Comparison of ENCODE assay signal across 11 cellular contexts in the genomic region with DNA sequence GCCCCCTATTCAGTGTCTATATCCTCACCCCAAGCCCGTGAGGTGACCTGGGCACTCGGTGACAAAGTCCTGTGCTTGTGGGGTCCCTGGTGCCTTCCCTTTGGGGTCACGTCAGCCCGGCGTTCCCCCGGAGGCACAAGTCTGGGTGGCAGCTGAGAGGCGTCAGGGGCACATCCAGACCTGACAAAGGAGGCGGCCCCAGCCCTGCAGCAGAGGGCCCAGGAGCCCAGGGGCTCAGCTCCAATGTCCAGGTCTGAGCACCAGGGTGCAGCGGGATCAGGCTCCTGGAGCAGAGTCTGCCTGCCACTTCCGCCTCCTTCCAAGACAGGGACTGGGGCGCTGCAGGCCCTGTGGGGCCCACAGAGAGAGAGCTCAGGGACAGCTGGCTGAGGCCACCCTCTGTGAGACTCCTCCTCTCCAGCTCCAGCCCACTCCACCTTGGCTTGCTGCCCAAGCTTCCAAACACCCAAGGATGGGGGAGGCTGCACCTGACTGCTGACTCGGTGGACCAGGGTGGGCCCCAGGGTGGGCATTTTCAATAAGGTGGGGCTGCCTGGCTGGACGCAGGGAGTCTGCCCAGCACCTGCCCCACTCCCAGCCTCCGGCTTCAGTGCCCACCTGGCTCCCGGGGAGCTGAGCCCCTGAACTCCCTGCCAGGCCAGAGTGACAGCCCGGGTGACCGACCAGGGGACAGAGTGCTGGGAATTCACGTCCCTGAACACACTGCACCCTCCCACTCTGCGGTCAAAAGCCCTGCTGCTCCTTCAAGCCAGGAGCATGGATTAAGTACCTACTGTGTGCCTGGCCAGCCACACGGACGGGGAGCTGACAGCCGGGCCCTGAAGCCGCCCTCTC. TPM values are rescaled to one million over a fixed set of nuclear protein-coding genes. Genes with fewer than 3 reads are reported as not detected.
A peak's percentile ranks its signal among the peaks of the same experiment; 100 is the strongest.
DNase-seq lines count a peak whose midpoint lies in the region; ATAC-seq and TF ChIP-seq lines count a peak whose summit lies in the region.
"Had no signal": no experiment of that assay in that cellular context is flagged by ENCODE, and none has a peak within 500 bp of the region (broad histone marks: within the 10 kb centered on the region; RNA-seq: fewer than 3 reads in every experiment).

No MANE protein-coding gene starts in this region.

- no peaks in the 10 kb centered on the region for H3K36me3 Mint-ChIP-seq in activated naive CD8-positive, alpha-beta T cell
- no peaks in the 10 kb centered on the region for H3K36me3 Mint-ChIP-seq in activated naive CD8-positive, alpha-beta T cell treated with anti-CD3 and anti-CD28 coated beads for 36 hours
- H3K36me3 Mint-ChIP-seq in T-cell (no peaks in the 10 kb centered on the region), HFFc6 (ENCODE audit: low read depth) (no peaks in the 10 kb centered on the region)
- H3K36me3 Mint-ChIP-seq: IgD-negative memory B cell had no signal

- H3K9me3 ChIP-seq in lower lobe of right lung = no peaks in the 10 kb centered on the region
- no peaks in the 10 kb centered on the region for H3K9me3 ChIP-seq in upper lobe of right lung
- no peaks in the 10 kb centered on the region for H3K9me3 ChIP-seq in gastrocnemius medialis

- peak overlapping the region; percentile 36 for H3K27ac ChIP-seq in lower lobe of right lung
- no peak overlapping the region for H3K27ac ChIP-seq in upper lobe of right lung
- no peak overlapping the region for H3K27ac ChIP-seq in gastrocnemius medialis
- H3K27ac ChIP-seq: C4-2B had no signal

- no peaks in the 10 kb centered on the region for H3K36me3 ChIP-seq in lower lobe of right lung
- H3K36me3 ChIP-seq in upper lobe of right lung = no peaks in the 10 kb centered on the region
- no peaks in the 10 kb centered on the region for H3K36me3 ChIP-seq in gastrocnemius medialis

- DNase-seq in activated naive CD8-positive, alpha-beta T cell treated with anti-CD3 and anti-CD28 coated beads for 36 hours = no peak
- DNase-seq in T-cell (no peak), lower lobe of right lung (peak; percentile 61), upper lobe of right lung (peak; percentile 81), T-helper 1 cell (no peak), HFFc6 (no peak), gastrocnemius medialis (no peak)
- DNase-seq: activated CD4-positive, alpha-beta T cell treated with anti-CD3 and anti-CD28 coated beads, Interleukin-2, amount 50 U/mL, for 1 hour had no signal

- peaks cover 6% of the 10 kb centered on the region for H3K27me3 Mint-ChIP-seq in activated naive CD8-positive, alpha-beta T cell
- H3K27me3 Mint-ChIP-seq in activated naive CD8-positive, alpha-beta T cell treated with anti-CD3 and anti-CD28 coated beads for 36 hours = peaks cover 27% of the 10 kb centered on the region
- H3K27me3 Mint-ChIP-seq in T-cell (peaks cover 9 to 33% of the 10 kb centered on the region in 2 donors), HFFc6 (ENCODE audit: insufficient read depth) (peaks cover 12% of the 10 kb centered on the region)

- H3K27ac Mint-ChIP-seq in activated naive CD8-positive, alpha-beta T cell = no peak overlapping the region
- H3K27ac Mint-ChIP-seq in activated naive CD8-positive, alpha-beta T cell treated with anti-CD3 and anti-CD28 coated beads for 36 hours = no peak overlapping the region
- H3K27ac Mint-ChIP-seq in T-cell (no peak overlapping the region), HFFc6 (no peak overlapping the region)
- H3K27ac Mint-ChIP-seq: IgD-negative memory B cell had no signal

- in situ Hi-C loops in gastrocnemius medialis (cut with MboI; ENCODE audit: low sequenced_read_pairs in 4 of 4) = no loop called here

- H3K4me3 ChIP-seq in lower lobe of right lung (no peak overlapping the region), upper lobe of right lung (no peak overlapping the region), gastrocnemius medialis (no peak overlapping the region)

- H3K4me1 Mint-ChIP-seq in activated naive CD8-positive, alpha-beta T cell (ENCODE audit: low read depth) = no peaks in the 10 kb centered on the region
- H3K4me1 Mint-ChIP-seq in activated naive CD8-positive, alpha-beta T cell treated with anti-CD3 and anti-CD28 coated beads for 36 hours = no peaks in the 10 kb centered on the region
- H3K4me1 Mint-ChIP-seq in T-cell (peaks cover 0 to 4% (median 0%) of the 10 kb centered on the region in 3 donors), HFFc6 (ENCODE audit: low read depth) (no peaks in the 10 kb centered on the region)

- TF ChIP-seq CTCF in lower lobe of right lung (IDR thresholded peaks at IDR 0.05) (no peak), upper lobe of right lung (IDR thresholded peaks at IDR 0.05) (no peak), HFFc6 (IDR thresholded peaks at IDR 0.05) (no peak), gastrocnemius medialis (IDR thresholded peaks at IDR 0.05 in 4 of 5, conservative IDR thresholded peaks at IDR 0.05 in 1 of 5) (no peak)

- no peaks in the 10 kb centered on the region for H3K9me3 Mint-ChIP-seq in activated naive CD8-positive, alpha-beta T cell (ENCODE audit: low read depth)
- no peaks in the 10 kb centered on the region for H3K9me3 Mint-ChIP-seq in activated naive CD8-positive, alpha-beta T cell treated with anti-CD3 and anti-CD28 coated beads for 36 hours
- no peaks in the 10 kb centered on the region for H3K9me3 Mint-ChIP-seq in T-cell
- H3K9me3 Mint-ChIP-seq in HFFc6 = no peaks in the 10 kb centered on the region
- H3K9me3 Mint-ChIP-seq: IgD-negative memory B cell had no signal

- H3K4me1 ChIP-seq in lower lobe of right lung (peaks cover 11% of the 10 kb centered on the region), upper lobe of right lung (peaks cover 7% of the 10 kb centered on the region), gastrocnemius medialis (peaks cover 5 to 7% of the 10 kb centered on the region in 2 donors)

- POLR2A ChIA-PET in T-cell (lab: Charles Lee) = no interaction called here

- H3K4me3 Mint-ChIP-seq in activated naive CD8-positive, alpha-beta T cell = peak overlapping the region; percentile 20
- no peak overlapping the region for H3K4me3 Mint-ChIP-seq in activated naive CD8-positive, alpha-beta T cell treated with anti-CD3 and anti-CD28 coated beads for 36 hours
- peak overlapping the region in 2 of 3 donors; percentile 41 to 47 for H3K4me3 Mint-ChIP-seq in T-cell
- H3K4me3 Mint-ChIP-seq in HFFc6 = no peak overlapping the region

- ATAC-seq in T-cell (replicated peaks in 1 of 4) (no peak), lower lobe of right lung (peak; percentile 31 to 36), upper lobe of right lung (peak; percentile 36), gastrocnemius medialis (no peak)

- H3K27me3 ChIP-seq in lower lobe of right lung (ENCODE audit: low read depth) (peaks cover 52% of the 10 kb centered on the region), upper lobe of right lung (peaks cover 30% of the 10 kb centered on the region), gastrocnemius medialis (peaks cover 39 to 58% (median 47%) of the 10 kb centered on the region in 3 donors)

- no peak for TF ChIP-seq POLR2A in gastrocnemius medialis (IDR thresholded peaks at IDR 0.05)

- CTCF ChIA-PET in T-cell (lab: Charles Lee) = interaction anchor here in 1 of 2 donors (0.6 kb wide), 1 partner anchor 698 kb away, joined by 5 read pairs; no protein-coding TSS in a partner anchor

- intact Hi-C loops in lower lobe of right lung (cut with DNase I) = no loop called here
- intact Hi-C loops in upper lobe of right lung (cut with DNase I) = no loop called here
- intact Hi-C loops in gastrocnemius medialis (cut with DNase I; ENCODE audit: low total_unique reads) = no loop called here

RNA-seq across cellular contexts. Expression of a gene that starts 1.0 kb away (rescaled TPM):
- not detected for total RNA-seq in activated naive CD8-positive, alpha-beta T cell treated with anti-CD3 and anti-CD28 coated beads for 36 hours
- total RNA-seq in T-cell = 1 to 10 TPM in 1 of 5 donors, under 1 TPM in 4; 0.09 to 1.2 (median 0.35) TPM
- 10.3 TPM for total RNA-seq in lower lobe of right lung
- 14.3 TPM for total RNA-seq in upper lobe of right lung
- under 1 TPM in 3 of 6 experiments, not detected in 3; 0.05 to 1.00 (median 0.28) TPM for total RNA-seq in HFFc6 (2021; fragmentation: NEBNext Ultra II Directional; extraction: Animal tissue kit (Norgen Biotek cat#: 25700))
- total RNA-seq in gastrocnemius medialis = under 1 TPM in 2 of 4 donors, not detected in 2; 0.04 to 0.13 TPM

Comparison
In these comparisons a context has a peak if more than half of its experiments do, and no peak if none do; other contexts are left out.
1. H3K4me3 Mint-ChIP-seq: peak in activated naive CD8-positive, alpha-beta T cell (single experiment) and T-cell (2 of 3); none in activated naive CD8-positive, alpha-beta T cell treated with anti-CD3 and anti-CD28 coated beads for 36 hours (single experiment) and HFFc6 (single experiment).
2. DNase-seq: peak in lower lobe of right lung (single experiment) and upper lobe of right lung (single experiment); none in activated naive CD8-positive, alpha-beta T cell treated with anti-CD3 and anti-CD28 coated beads for 36 hours (single experiment), T-cell (0 of 34), T-helper 1 cell (0 of 5), HFFc6 (single experiment) and gastrocnemius medialis (0 of 2).
3. ATAC-seq: peak in lower lobe of right lung (2 of 2) and upper lobe of right lung (single experiment); none in T-cell (0 of 4) and gastrocnemius medialis (0 of 2).